Comparison of ENCODE assay signal across 24 cellular contexts in the genomic region with DNA sequence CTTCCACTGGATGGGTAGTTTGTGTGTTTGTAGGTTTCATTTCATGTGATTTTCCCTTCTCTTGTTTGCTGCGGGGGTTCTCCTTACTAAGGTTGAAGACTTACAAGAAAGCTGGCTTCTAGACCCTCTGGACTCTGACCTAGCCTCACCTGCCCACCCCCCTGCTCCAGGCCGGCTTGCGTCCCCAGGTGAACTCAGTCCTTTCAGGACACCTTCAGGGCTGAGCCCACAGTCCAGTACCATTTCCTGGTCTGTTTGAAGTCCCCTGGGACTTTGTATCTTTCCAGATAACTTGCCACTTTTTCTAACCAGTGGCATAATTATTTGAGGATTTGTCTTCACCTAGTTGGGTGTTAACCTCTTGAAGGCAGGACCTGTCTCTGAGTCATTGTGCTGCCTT. TPM values are rescaled to one million over a fixed set of nuclear protein-coding genes. Genes with fewer than 3 reads are reported as not detected.
DNase-seq lines count a peak whose midpoint lies in the region; ATAC-seq, FAIRE-seq and TF ChIP-seq lines count a peak whose summit lies in the region.
"Had no signal": no experiment of that assay in that cellular context is flagged by ENCODE, and none has a peak within 500 bp of the region (broad histone marks: within the 10 kb centered on the region; RNA-seq: fewer than 3 reads in every experiment).

No MANE protein-coding gene starts in this region.

- H3K4me3 Mint-ChIP-seq in WTC11 (no peak overlapping the region), progenitor cell of endocrine pancreas (ENCODE audit: low read depth) (no peak overlapping the region)
- H3K4me3 Mint-ChIP-seq in activated CD8-positive, alpha-beta T cell treated with anti-CD3 and anti-CD28 coated beads, Interleukin-2, amount 10 ng/mL, durations not matched to agents 7 days and 5 days = no peak overlapping the region
- H3K4me3 Mint-ChIP-seq: CD4-positive, CD25-positive, alpha-beta regulatory T cell; CD8-positive, alpha-beta T cell had no signal

- H3K4me3 ChIP-seq in HepG2 (replicated peaks in 1 of 3; ENCODE audit: insufficient read depth in 1 of 3, low read depth in 2 of 3, low read length in 3 of 3) (no peak overlapping the region), right lobe of liver (no peak overlapping the region)
- H3K4me3 ChIP-seq: A549, GM23248 had no signal

- no peaks in the 10 kb centered on the region for H4K20me1 ChIP-seq in HepG2 (ENCODE audit: insufficient read depth, low read length)

- no peak overlapping the region for H2AFZ ChIP-seq in HepG2 (ENCODE audit: low read length)
- H2AFZ ChIP-seq: GM23248 had no signal

- H3K4me2 ChIP-seq in HepG2 (ENCODE audit: low read depth, low read length) = peak overlapping the region; percentile 52
- H3K4me2 ChIP-seq: A549 had no signal

- peak; percentile 83 for ATAC-seq in HepG2
- ATAC-seq in right lobe of liver = no peak
- no peak for ATAC-seq in WTC11
- no peak for ATAC-seq in HG02970 (IDR thresholded peaks at IDR 0.05; ENCODE audit: low FRiP score, unreplicated experiment)
- no peak for ATAC-seq in activated CD8-positive, alpha-beta T cell treated with anti-CD3 and anti-CD28 coated beads, Interleukin-2, amount 10 ng/mL, durations not matched to agents 7 days and 5 days
- ATAC-seq: A549; CD8-positive, alpha-beta T cell had no signal

- DNase-seq in HepG2 (ENCODE audit: low spot score) (peak; percentile 18), right lobe of liver (no peak), WTC11 (ENCODE audit: low spot score) (no peak), progenitor cell of endocrine pancreas (ENCODE audit: low spot score, unreplicated experiment) (no peak), GM19240 (ENCODE audit: insufficient read length, low spot score) (no peak)
- DNase-seq in activated CD8-positive, alpha-beta T cell treated with anti-CD3 and anti-CD28 coated beads, Interleukin-2, amount 10 ng/mL, durations not matched to agents 7 days and 5 days = no peak
- DNase-seq: 8988T; ACHN; AML-193; BE2C; CD4-positive, CD25-positive, alpha-beta regulatory T cell; CD8-positive, alpha-beta T cell; DMS 273 treated with DMSO at 0.1 percent for 48 hours; DMS79 treated with DMSO at 0.1 percent for 48 hours; GF-D8; GM23248; HCEC 1CT had no signal

- H3K36me3 Mint-ChIP-seq in WTC11 (peaks cover 7% of the 10 kb centered on the region), progenitor cell of endocrine pancreas (ENCODE audit: insufficient read depth) (peaks cover 13% of the 10 kb centered on the region)
- H3K36me3 Mint-ChIP-seq in activated CD8-positive, alpha-beta T cell treated with anti-CD3 and anti-CD28 coated beads, Interleukin-2, amount 10 ng/mL, durations not matched to agents 7 days and 5 days (ENCODE audit: low read depth) = no peaks in the 10 kb centered on the region
- H3K36me3 Mint-ChIP-seq: CD8-positive, alpha-beta T cell had no signal

- no peaks in the 10 kb centered on the region for H3K27me3 ChIP-seq in HepG2 (ENCODE audit: control insufficient read depth in 1 of 2, insufficient read depth in 2 of 2, low read length in 2 of 2)
- no peaks in the 10 kb centered on the region for H3K27me3 ChIP-seq in right lobe of liver
- H3K27me3 ChIP-seq: BE2C had no signal

- no peaks in the 10 kb centered on the region for H3K9me3 ChIP-seq in HepG2 (ENCODE audit: low read length)
- no peaks in the 10 kb centered on the region for H3K9me3 ChIP-seq in right lobe of liver
- H3K9me3 ChIP-seq: A549, BE2C had no signal

- peak overlapping the region; percentile 55 for H3K27ac Mint-ChIP-seq in WTC11
- peak overlapping the region; percentile 78 for H3K27ac Mint-ChIP-seq in progenitor cell of endocrine pancreas
- H3K27ac Mint-ChIP-seq in activated CD8-positive, alpha-beta T cell treated with anti-CD3 and anti-CD28 coated beads, Interleukin-2, amount 10 ng/mL, durations not matched to agents 7 days and 5 days = no peak overlapping the region
- H3K27ac Mint-ChIP-seq: CD4-positive, CD25-positive, alpha-beta regulatory T cell; CD8-positive, alpha-beta T cell had no signal

- POLR2A ChIA-PET in HepG2 (lab: Yijun Ruan, JAX) = no interaction called here
- POLR2A ChIA-PET in WTC11 (lab: Charles Lee) = no interaction called here
- POLR2A ChIA-PET in activated CD8-positive, alpha-beta T cell treated with anti-CD3 and anti-CD28 coated beads, Interleukin-2, amount 10 ng/mL, durations not matched to agents 7 days and 5 days (lab: Charles Lee) = no interaction called here

- no peak overlapping the region for H3K9ac ChIP-seq in HepG2 (ENCODE audit: insufficient read depth, low read depth, low read length)
- H3K9ac ChIP-seq: GM23248 had no signal

- TF ChIP-seq RAD21 in HepG2 (CRISPR knock-in tag; IDR thresholded peaks at IDR 0.05) = no peak

- H3K9me3 Mint-ChIP-seq in WTC11 (no peaks in the 10 kb centered on the region), progenitor cell of endocrine pancreas (ENCODE audit: low read depth) (no peaks in the 10 kb centered on the region)
- no peaks in the 10 kb centered on the region for H3K9me3 Mint-ChIP-seq in activated CD8-positive, alpha-beta T cell treated with anti-CD3 and anti-CD28 coated beads, Interleukin-2, amount 10 ng/mL, durations not matched to agents 7 days and 5 days (ENCODE audit: insufficient read depth)
- H3K9me3 Mint-ChIP-seq: CD4-positive, CD25-positive, alpha-beta regulatory T cell; CD8-positive, alpha-beta T cell had no signal

- H3K36me3 ChIP-seq in HepG2 (replicated peaks in 1 of 2; ENCODE audit: control insufficient read depth in 1 of 2, insufficient read depth in 2 of 2, low read length in 2 of 2) (peaks cover 0 to 4% of the 10 kb centered on the region in 2 experiments; a peak in 2 of 5 replicates), right lobe of liver (no peaks in the 10 kb centered on the region)
- H3K36me3 ChIP-seq: BE2C had no signal

- FAIRE-seq in HepG2 (lab: Jason Lieb, UNC) = peak; percentile 80
- FAIRE-seq: A549, D721Med, GM12891, GM18507, H1 had no signal

- WGBS in HepG2 (ENCODE audit: low lambda C conversion rate) = 19% methylated on average over 3 of the region's 3 CpGs
- WGBS in right lobe of liver (ENCODE audit: insufficient coverage, low coverage, low lambda C conversion rate, missing lambda C conversion rate) = 94% methylated on average over 2 of the region's 3 CpGs

- peaks cover 21% of the 10 kb centered on the region for H3K4me1 Mint-ChIP-seq in WTC11
- peaks cover 3% of the 10 kb centered on the region for H3K4me1 Mint-ChIP-seq in progenitor cell of endocrine pancreas (ENCODE audit: low read depth)
- no peaks in the 10 kb centered on the region for H3K4me1 Mint-ChIP-seq in activated CD8-positive, alpha-beta T cell treated with anti-CD3 and anti-CD28 coated beads, Interleukin-2, amount 10 ng/mL, durations not matched to agents 7 days and 5 days (ENCODE audit: low read depth)
- H3K4me1 Mint-ChIP-seq: CD4-positive, CD25-positive, alpha-beta regulatory T cell had no signal

- TF ChIP-seq CTCF in HepG2 (CRISPR knock-in tag; IDR thresholded peaks at IDR 0.05) = peak; percentile 4; the same call in 1 of the 2 replicates
- no peak for TF ChIP-seq CTCF in right lobe of liver (IDR thresholded peaks at IDR 0.05)
- TF ChIP-seq CTCF in WTC11 (IDR thresholded peaks at IDR 0.05) = no peak
- no peak for TF ChIP-seq CTCF in progenitor cell of endocrine pancreas (IDR thresholded peaks at IDR 0.05; ENCODE audit: unreplicated experiment)

- intact Hi-C loops in HepG2 (cut with micrococcal nuclease; ENCODE audit: unreplicated experiment) = no loop called here
- intact Hi-C loops in right lobe of liver (cut with DNase I) = no loop called here

- in situ Hi-C loops in HepG2 (cut with HindIII; ENCODE audit: extremely low pct_ligation_motif_present, low pct_unique_long_range_greater_than_20kb) = no loop called here

- H3K27me3 Mint-ChIP-seq in WTC11 (ENCODE audit: low read depth) = no peaks in the 10 kb centered on the region
- H3K27me3 Mint-ChIP-seq in progenitor cell of endocrine pancreas = no peaks in the 10 kb centered on the region
- H3K27me3 Mint-ChIP-seq in activated CD8-positive, alpha-beta T cell treated with anti-CD3 and anti-CD28 coated beads, Interleukin-2, amount 10 ng/mL, durations not matched to agents 7 days and 5 days (ENCODE audit: low read depth) = peaks cover 7% of the 10 kb centered on the region

- H3K27ac ChIP-seq in HepG2 (ENCODE audit: extremely low read length, insufficient read depth, low read length) = peak overlapping the region; percentile 66
- H3K27ac ChIP-seq in right lobe of liver = no peak overlapping the region
- H3K27ac ChIP-seq: A549, C4-2B, GM23248 had no signal

- BruUV-seq in HepG2 (replicated peaks; lab: Mats Ljungman, UMichigan) = no TSS peak

- peak in 1 of 2 experiments; percentile 28; a peak in 1 of 4 replicates for TF ChIP-seq EP300 in HepG2 (IDR thresholded peaks at IDR 0.05; ENCODE audit: low read depth in 2 of 2, low read length in 2 of 2)
- TF ChIP-seq EP300 in HepG2 (CRISPR knock-in tag; IDR thresholded peaks at IDR 0.05; ENCODE audit: borderline replicate concordance) = no peak

- TF ChIP-seq POLR2A in HepG2 (IDR thresholded peaks at IDR 0.05; ENCODE audit: insufficient read depth in 1 of 2, low read depth in 2 of 2, low read length in 2 of 2) (no peak), right lobe of liver (IDR thresholded peaks at IDR 0.05) (no peak)

- CTCF ChIA-PET in HepG2 (lab: Yijun Ruan, JAX; ENCODE audit: low intra/inter-chr PET ratio, low total read pairs) (no interaction called here), WTC11 (lab: Charles Lee) (interaction anchor here (0.8 to 1.6 kb wide), 4 partner anchors 14 to 277 kb away, joined by 3 to 8 read pairs (median 4); no protein-coding TSS in a partner anchor)
- CTCF ChIA-PET in activated CD8-positive, alpha-beta T cell treated with anti-CD3 and anti-CD28 coated beads, Interleukin-2, amount 10 ng/mL, durations not matched to agents 7 days and 5 days (lab: Charles Lee) = no interaction called here

- H3K4me1 ChIP-seq in HepG2 (ENCODE audit: insufficient read depth, low read length) (peaks cover 39% of the 10 kb centered on the region), right lobe of liver (no peaks in the 10 kb centered on the region)
- H3K4me1 ChIP-seq: A549, BE2C had no signal

- H3K79me2 ChIP-seq in HepG2 (ENCODE audit: insufficient read depth, low read length) = no peaks in the 10 kb centered on the region

RNA-seq across cellular contexts. Expression of gene MCF2L, which starts 51.3 kb away (rescaled TPM):
- total RNA-seq in HepG2 (2016; rRNA removed; fragmentation: Illumina TruSeq; extraction: Trizol) (13.7 and 19.4 TPM in 2 replicates), right lobe of liver (10 to 100 TPM in 5 of 6 experiments, 1 to 10 TPM in 1; 9.6 to 18.4 (median 11.7) TPM), WTC11 (2021) (34.8 to 35.4 TPM (median 34.9 TPM) in 3 replicates), progenitor cell of endocrine pancreas (82.6 and 90.0 TPM in 2 replicates)
- total RNA-seq in HepG2 (2016; cell fraction: cytosol; rRNA removed; fragmentation: Illumina TruSeq; extraction: Trizol; ENCODE audit: low read depth) = 2.3 and 3.4 TPM in 2 replicates
- 10.9 and 20.3 TPM in 2 replicates for total RNA-seq in HepG2 (2016; cell fraction: insoluble cytoplasmic fraction; rRNA removed; fragmentation: Illumina TruSeq; extraction: Trizol)
- total RNA-seq in HepG2 (2016; cell fraction: membrane; rRNA removed; fragmentation: Illumina TruSeq; extraction: Trizol) = 5.5 and 5.6 TPM in 2 replicates
- total RNA-seq in HepG2 (2016; cell fraction: nucleus; rRNA removed; fragmentation: Illumina TruSeq; extraction: Trizol) = 24.6 and 25.3 TPM in 2 replicates
- 28.4 and 33.6 TPM in 2 replicates for polyA plus RNA-seq in HepG2 (2011; rRNA removed)
- 13.6 and 15.2 TPM in 2 replicates for polyA plus RNA-seq in HepG2 (2011; cell fraction: cytosol; rRNA removed)
- 196 and 262 TPM in 2 replicates for polyA plus RNA-seq in HepG2 (2011; cell fraction: nucleus; rRNA removed)
- 26.3 and 28.9 TPM in 2 replicates for polyA plus RNA-seq in HepG2 (2012)
- 1.1 and 1.3 TPM in 2 replicates for polyA plus RNA-seq in HepG2 (2016; cell fraction: cytosol; fragmentation: Illumina TruSeq; extraction: Trizol; ENCODE audit: low read depth)
- 10.3 and 10.5 TPM in 2 replicates for polyA plus RNA-seq in HepG2 (2016; cell fraction: insoluble cytoplasmic fraction; fragmentation: Illumina TruSeq; extraction: Trizol; ENCODE audit: low read depth)
- polyA plus RNA-seq in HepG2 (2016; cell fraction: membrane; fragmentation: Illumina TruSeq; extraction: Trizol; ENCODE audit: low read depth) = 1.6 and 2.4 TPM in 2 replicates
- 57.7 and 66.1 TPM in 2 replicates for polyA plus RNA-seq in HepG2 (2016; cell fraction: nucleus; fragmentation: Illumina TruSeq; extraction: Trizol; ENCODE audit: insufficient read depth, low read depth)
- 39.0 and 75.0 TPM in 2 replicates for polyA minus RNA-seq in HepG2 (2011; rRNA and poly(A)+ RNA removed; ENCODE audit: low replicate concordance)
- 16.7 and 21.1 TPM in 2 replicates for polyA minus RNA-seq in HepG2 (2011; cell fraction: cytosol; rRNA and poly(A)+ RNA removed)
- 89.5 and 90.6 TPM in 2 replicates for polyA minus RNA-seq in HepG2 (2011; cell fraction: nucleus; rRNA and poly(A)+ RNA removed)
- total RNA-seq in activated CD8-positive, alpha-beta T cell treated with anti-CD3 and anti-CD28 coated beads, Interleukin-2, amount 10 ng/mL, durations not matched to agents 7 days and 5 days = 1 to 10 TPM in 1 of 2 experiments, under 1 TPM in 1; 0.76 to 1.0 TPM
- total RNA-seq: GM23248 had no signal
- polyA plus RNA-seq: GM23248 had no signal

Comparison
In these comparisons a context has a peak if more than half of its experiments do, and no peak if none do; other contexts are left out.
1. Of the 50 proteins assayed by ChIP-seq in both HepG2 and WTC11: peak only in HepG2: CTCF, ESRRA, TCF7 and ZNF281; only in WTC11: none; in both: none; in neither: 46.